Comparison of ENCODE assay signal across 8 cellular contexts in genomic region chr17:8223356-8224063, GRCh38. TPM values are rescaled to one million over a fixed set of nuclear protein-coding genes. Genes with fewer than 3 reads are reported as not detected.
A peak's percentile ranks its signal among the peaks of the same experiment; 100 is the strongest.
DNase-seq lines count a peak whose midpoint lies in the region; ATAC-seq and TF ChIP-seq lines count a peak whose summit lies in the region.

No MANE protein-coding gene starts in this region.

- H3K36me3 ChIP-seq in mucosa of descending colon (ENCODE audit: low read depth) (no peaks in the 10 kb centered on the region), testis (ENCODE audit: low read depth, missing control alignments) (no peaks in the 10 kb centered on the region)

- H3K27ac ChIP-seq in C4-2B, result peak overlapping the region; percentile 93
- peak overlapping the region; percentile 99 for H3K27ac ChIP-seq in testis

- intact Hi-C loops in mucosa of descending colon (cut with DNase I, micrococcal nuclease), result loop anchor here in 1 of 2 donors (2.0 kb wide), 1 partner anchor 37 kb away; no protein-coding TSS in a partner anchor
- intact Hi-C loops in testis (cut with DNase I; ENCODE audit: low total_unique reads), result loop anchor here (5.0 kb wide), 1 partner anchor 36 kb away; no protein-coding TSS in a partner anchor

- TF ChIP-seq CTCF in C4-2B (conservative IDR thresholded peaks at IDR 0.05) (no peak), endothelial cell (IDR thresholded peaks at IDR 0.05; ENCODE audit: unreplicated experiment) (no peak), mucosa of descending colon (IDR thresholded peaks at IDR 0.05) (no peak), testis (IDR thresholded peaks at IDR 0.05) (no peak)

- CTCF ChIA-PET in activated CD4-positive, alpha-beta memory T cell treated with anti-CD3 and anti-CD28 coated beads, Interleukin-2, amount 10 ng/mL, durations not matched to agents 7 days and 5 days (lab: Charles Lee), result interaction anchor here (0.6 to 4.1 kb wide), 11 partner anchors 15 to 157 kb away, joined by 3 to 52 read pairs (median 8); partner anchors contain the start of genes ALOXE3, BORCS6, CTC1 and KRABD2

- H3K27me3 Mint-ChIP-seq in activated CD4-positive, alpha-beta memory T cell treated with anti-CD3 and anti-CD28 coated beads, Interleukin-2, amount 10 ng/mL, durations not matched to agents 7 days and 5 days, result peaks cover 2% of the 10 kb centered on the region
- peaks cover 60% of the 10 kb centered on the region for H3K27me3 Mint-ChIP-seq in endothelial cell (ENCODE audit: unreplicated experiment)

- H3K9me3 ChIP-seq in mucosa of descending colon (no peaks in the 10 kb centered on the region), testis (no peaks in the 10 kb centered on the region)

- H3K27me3 ChIP-seq in testis, result no peaks in the 10 kb centered on the region

- ATAC-seq in GM21723 (IDR thresholded peaks at IDR 0.05; ENCODE audit: unreplicated experiment) (peak; percentile 5), mucosa of descending colon (peak; percentile 33)

- peak; percentile 12 for DNase-seq in NCI-H2196 treated with DMSO at 0.1 percent for 48 hours (lab: John Stamatoyannopoulos, UW; ENCODE audit: unreplicated experiment)
- DNase-seq in activated CD4-positive, alpha-beta memory T cell treated with anti-CD3 and anti-CD28 coated beads, Interleukin-2, amount 10 ng/mL, durations not matched to agents 7 days and 5 days, result peak; percentile 70
- peak; percentile 58 for DNase-seq in endothelial cell (ENCODE audit: low spot score)
- peak; percentile 81 to 87 (median 82) for DNase-seq in mucosa of descending colon
- peak; percentile 56 for DNase-seq in testis
- DNase-seq in DMS114 treated with DMSO at 0.1 percent for 48 hours (lab: John Stamatoyannopoulos, UW; ENCODE audit: unreplicated experiment), result no peak

- H3K4me3 Mint-ChIP-seq in activated CD4-positive, alpha-beta memory T cell treated with anti-CD3 and anti-CD28 coated beads, Interleukin-2, amount 10 ng/mL, durations not matched to agents 7 days and 5 days, result peak overlapping the region; percentile 95
- H3K4me3 Mint-ChIP-seq in endothelial cell (ENCODE audit: unreplicated experiment), result peak overlapping the region; percentile 97

- peak overlapping the region; percentile 99 for H3K27ac Mint-ChIP-seq in activated CD4-positive, alpha-beta memory T cell treated with anti-CD3 and anti-CD28 coated beads, Interleukin-2, amount 10 ng/mL, durations not matched to agents 7 days and 5 days
- H3K27ac Mint-ChIP-seq in endothelial cell (ENCODE audit: unreplicated experiment), result peak overlapping the region; percentile 97

- POLR2A ChIA-PET in activated CD4-positive, alpha-beta memory T cell treated with anti-CD3 and anti-CD28 coated beads, Interleukin-2, amount 10 ng/mL, durations not matched to agents 7 days and 5 days (lab: Charles Lee), result interaction anchor here (0.6 to 25.1 kb wide), 24 partner anchors 10 to 159 kb away, joined by 3 to 612 read pairs (median 7); partner anchors contain the start of genes AURKB, BORCS6, CTC1 and KRABD2

- TF ChIP-seq POLR2A in testis (IDR thresholded peaks at IDR 0.05), result no peak

- peaks cover 21% of the 10 kb centered on the region for H3K4me1 ChIP-seq in mucosa of descending colon (ENCODE audit: low read depth)
- peaks cover 15% of the 10 kb centered on the region for H3K4me1 ChIP-seq in testis

- H3K36me3 Mint-ChIP-seq in activated CD4-positive, alpha-beta memory T cell treated with anti-CD3 and anti-CD28 coated beads, Interleukin-2, amount 10 ng/mL, durations not matched to agents 7 days and 5 days (ENCODE audit: low read depth), result peaks cover 48% of the 10 kb centered on the region
- peaks cover 33% of the 10 kb centered on the region for H3K36me3 Mint-ChIP-seq in endothelial cell (ENCODE audit: low read depth, unreplicated experiment)

- 4 to 5% methylated on average over 8 to 26 of the region's 27 CpGs for WGBS in testis, 2 donors

- H3K4me1 Mint-ChIP-seq in activated CD4-positive, alpha-beta memory T cell treated with anti-CD3 and anti-CD28 coated beads, Interleukin-2, amount 10 ng/mL, durations not matched to agents 7 days and 5 days, result peaks cover 64% of the 10 kb centered on the region
- H3K4me1 Mint-ChIP-seq in endothelial cell (ENCODE audit: unreplicated experiment), result peaks cover 37% of the 10 kb centered on the region

- H3K9me3 Mint-ChIP-seq in activated CD4-positive, alpha-beta memory T cell treated with anti-CD3 and anti-CD28 coated beads, Interleukin-2, amount 10 ng/mL, durations not matched to agents 7 days and 5 days, result no peaks in the 10 kb centered on the region
- H3K9me3 Mint-ChIP-seq in endothelial cell (ENCODE audit: unreplicated experiment), result peaks cover 5% of the 10 kb centered on the region

- H3K4me3 ChIP-seq in mucosa of descending colon, result peak overlapping the region; percentile 42
- peak overlapping the region; percentile 74 to 86 for H3K4me3 ChIP-seq in testis

RNA-seq across cellular contexts. Expression of gene AURKB, which starts 13.1 kb away (rescaled TPM):
- total RNA-seq in activated CD4-positive, alpha-beta memory T cell treated with anti-CD3 and anti-CD28 coated beads, Interleukin-2, amount 10 ng/mL, durations not matched to agents 7 days and 5 days, result 100 to 1,000 TPM; 160 to 167 TPM
- total RNA-seq in endothelial cell (ENCODE audit: unreplicated experiment), result 21.4 TPM
- total RNA-seq in mucosa of descending colon, result 10 to 100 TPM in 1 of 3 donors, 1 to 10 TPM in 2; 5.2 to 27.3 (median 5.7) TPM
- total RNA-seq in testis, result 1 to 10 TPM; 2.4 to 3.7 TPM
- 3.2 TPM for polyA plus RNA-seq in testis (ENCODE audit: insufficient read depth, low read depth, low replicate concordance)

RNA-seq across cellular contexts. Expression of gene CTC1, which starts 24.3 kb away (rescaled TPM):
- total RNA-seq in activated CD4-positive, alpha-beta memory T cell treated with anti-CD3 and anti-CD28 coated beads, Interleukin-2, amount 10 ng/mL, durations not matched to agents 7 days and 5 days, result 100 to 1,000 TPM; 116 to 120 TPM
- total RNA-seq in endothelial cell (ENCODE audit: unreplicated experiment) (41.3 TPM), mucosa of descending colon (10 to 100 TPM; 35.6 to 59.6 (median 57.7) TPM), testis (10 to 100 TPM; 30.3 to 40.0 TPM)
- polyA plus RNA-seq in testis (ENCODE audit: insufficient read depth, low read depth, low replicate concordance), result 22.8 TPM

RNA-seq across cellular contexts. Expression of gene PFAS, which starts 25.6 kb away (rescaled TPM):
- 10 to 100 TPM; 43.6 to 45.9 TPM for total RNA-seq in activated CD4-positive, alpha-beta memory T cell treated with anti-CD3 and anti-CD28 coated beads, Interleukin-2, amount 10 ng/mL, durations not matched to agents 7 days and 5 days
- 67.0 TPM for total RNA-seq in endothelial cell (ENCODE audit: unreplicated experiment)
- 10 to 100 TPM; 18.7 to 31.7 (median 30.1) TPM for total RNA-seq in mucosa of descending colon
- 10 to 100 TPM; 33.3 to 40.5 TPM for total RNA-seq in testis
- polyA plus RNA-seq in testis (ENCODE audit: insufficient read depth, low read depth, low replicate concordance), result 17.6 TPM

RNA-seq across cellular contexts. Expression of gene BORCS6, which starts 33.5 kb away (rescaled TPM):
- 10 to 100 TPM; 16.3 to 17.0 TPM for total RNA-seq in activated CD4-positive, alpha-beta memory T cell treated with anti-CD3 and anti-CD28 coated beads, Interleukin-2, amount 10 ng/mL, durations not matched to agents 7 days and 5 days
- total RNA-seq in endothelial cell (ENCODE audit: unreplicated experiment) (9.7 TPM), mucosa of descending colon (10 to 100 TPM; 10.5 to 11.4 (median 11.0) TPM), testis (10 to 100 TPM in 1 of 2 donors, 1 to 10 TPM in 1; 8.7 to 10.4 TPM)
- 8.5 TPM for polyA plus RNA-seq in testis (ENCODE audit: insufficient read depth, low read depth, low replicate concordance)

RNA-seq across cellular contexts. Expression of gene TMEM107, which starts 47.3 kb away (rescaled TPM):
- total RNA-seq in activated CD4-positive, alpha-beta memory T cell treated with anti-CD3 and anti-CD28 coated beads, Interleukin-2, amount 10 ng/mL, durations not matched to agents 7 days and 5 days, result 10 to 100 TPM; 49.7 to 53.9 TPM
- total RNA-seq in endothelial cell (ENCODE audit: unreplicated experiment) (14.6 TPM), mucosa of descending colon (10 to 100 TPM in 1 of 3 donors, 1 to 10 TPM in 2; 8.0 to 19.1 (median 9.6) TPM), testis (10 to 100 TPM; 17.2 to 23.2 TPM)
- polyA plus RNA-seq in testis (ENCODE audit: insufficient read depth, low read depth, low replicate concordance), result 31.8 TPM
